ENCODE assay signal across 9 cellular contexts in genomic region chr1:112722601-112723510, GRCh38. TPM values are rescaled to one million over a fixed set of nuclear protein-coding genes. Genes with fewer than 3 reads are reported as not detected.
DNase-seq lines count a peak whose midpoint lies in the region; ATAC-seq, FAIRE-seq and TF ChIP-seq lines count a peak whose summit lies in the region.
"Had no signal": no experiment of that assay in that cellular context is flagged by ENCODE, and none has a peak within 500 bp of the region (broad histone marks: within the 10 kb centered on the region; RNA-seq: fewer than 3 reads in every experiment).

No MANE protein-coding gene starts in this region.

- no peaks in the 10 kb centered on the region for H3K79me1 ChIP-seq in H1 (ENCODE audit: low read depth, low read length)
- H3K79me1 ChIP-seq in neuronal stem cell (ENCODE audit: low read depth, low read length), result no peaks in the 10 kb centered on the region

- peak overlapping the region; percentile 60 to 73 for H3K4me2 ChIP-seq in H1 (ENCODE audit: insufficient read depth in 1 of 2, low read depth in 2 of 2, low read length in 2 of 2)
- peak overlapping the region; percentile 41 for H3K4me2 ChIP-seq in neuronal stem cell (ENCODE audit: insufficient read depth, low read length, poor library complexity, severe bottlenecking)

- no peak for TF ChIP-seq EP300 in H1 (IDR thresholded peaks at IDR 0.05; ENCODE audit: borderline replicate concordance in 1 of 2, low read depth in 2 of 2, low read length in 2 of 2)

- H2BK15ac ChIP-seq in H1 (ENCODE audit: low read length) (peak overlapping the region; percentile 95), neuronal stem cell (ENCODE audit: low read length) (peak overlapping the region; percentile 92)

- POLR2A ChIA-PET in H1 (lab: Charles Lee; ENCODE audit: partially characterized antibody), result interaction anchor here (0.7 to 3.4 kb wide), 9 partner anchors 8 to 350 kb away, joined by 3 to 20 read pairs (median 4); partner anchors contain the start of genes LRIG2 and PPM1J

- H4K8ac ChIP-seq in H1 (ENCODE audit: extremely low read depth, insufficient read depth, low read length) (peak overlapping the region; percentile 60; the same call in 1 of the 2 replicates), neuronal stem cell (ENCODE audit: low read depth, low read length) (peak overlapping the region; percentile 97)

- no peak overlapping the region for H3K23ac ChIP-seq in H1 (ENCODE audit: insufficient read length)
- H3K23ac ChIP-seq in neuronal stem cell (ENCODE audit: low read depth, low read length, poor library complexity), result peak overlapping the region; percentile 3

- 0 out of 7 replicates have a peak overlapping the region, but pooled peaks of 1 of the 4 experiments have one; percentile 25 for H3K9ac ChIP-seq in H1 (replicated peaks in 1 of 4; ENCODE audit: extremely low read depth in 1 of 4, low read depth in 3 of 4, low read length in 3 of 4)
- H3K9ac ChIP-seq in neuronal stem cell (ENCODE audit: low read depth, low read length, poor library complexity), result peak overlapping the region; percentile 57

- ATAC-seq in HG02885 (IDR thresholded peaks at IDR 0.05; ENCODE audit: poor library complexity, unreplicated experiment) (no peak), HG03175 (IDR thresholded peaks at IDR 0.05; ENCODE audit: unreplicated experiment) (no peak)

- peak overlapping the region; percentile 98 for H2BK20ac ChIP-seq in H1 (ENCODE audit: low read length)

- CTCF ChIA-PET in H1 (lab: Charles Lee; ENCODE audit: partially characterized antibody), result interaction anchor here (0.7 to 14.2 kb wide), 17 partner anchors 7 to 352 kb away, joined by 3 to 547 read pairs (median 5); partner anchors contain the start of genes LRIG2, MOV10 and PPM1J

- peak overlapping the region; percentile 75 for H2BK120ac ChIP-seq in H1 (replicated peaks; ENCODE audit: low read depth, low read length)
- peak overlapping the region; percentile 33 for H2BK120ac ChIP-seq in neuronal stem cell (ENCODE audit: low read depth, low read length)

- no peaks in the 10 kb centered on the region for H4K20me1 ChIP-seq in H1 (replicated peaks in 1 of 2; ENCODE audit: control insufficient read depth in 1 of 2, insufficient read depth in 2 of 2, low read length in 2 of 2)

- H3K27ac ChIP-seq in H1 (ENCODE audit: low read depth, low read length), result no peak overlapping the region
- peak overlapping the region; percentile 43 for H3K27ac ChIP-seq in neuronal stem cell (replicated peaks; ENCODE audit: low read length)

- H2BK5ac ChIP-seq in H1 (ENCODE audit: low read depth, low read length) (peak overlapping the region; percentile 76; the same call in 1 of the 2 replicates), neuronal stem cell (ENCODE audit: low read length) (peak overlapping the region; percentile 62)

- DNase-seq in G401 (ENCODE audit: low spot score) (peak; percentile 62), NCI-H524 treated with DMSO at 0.1 percent for 48 hours (lab: John Stamatoyannopoulos, UW) (peak; percentile 40), H1 (ENCODE audit: low read depth in 1 of 2, low spot score in 2 of 2) (peak in 1 of 2 experiments; percentile 68), neuronal stem cell (ENCODE audit: low spot score) (no peak), A172 (ENCODE audit: low spot score) (no peak), LoVo (ENCODE audit: low spot score) (no peak)

- no peaks in the 10 kb centered on the region for H3K79me2 ChIP-seq in H1 (ENCODE audit: control insufficient read depth in 1 of 2, insufficient read depth in 2 of 2, low read length in 2 of 2)

- H2AFZ ChIP-seq in H1 (ENCODE audit: low read length) (peak overlapping the region; percentile 82), neuronal stem cell (ENCODE audit: low read length) (peak overlapping the region; percentile 99)

- H3K9me3 ChIP-seq in H1 (ENCODE audit: insufficient read depth in 2 of 2, low read depth in 1 of 2, low read length in 1 of 2) (no peaks in the 10 kb centered on the region), neuronal stem cell (replicated peaks in 1 of 2; ENCODE audit: control insufficient read depth in 2 of 2, insufficient read depth in 1 of 2, low read depth in 1 of 2, low read length in 2 of 2) (peaks cover 0 to 2% of the 10 kb centered on the region in 2 donors)

- peaks cover 2% of the 10 kb centered on the region; the same call in 1 of the 2 replicates for H3K23me2 ChIP-seq in H1 (ENCODE audit: low read depth, low read length)

- TF ChIP-seq POLR2A in H1 (IDR thresholded peaks at IDR 0.05; ENCODE audit: control extremely low read depth in 1 of 2, low read depth in 2 of 2, low read length in 2 of 2), result no peak

- H2BK12ac ChIP-seq in H1 (ENCODE audit: low read depth, low read length) (peak overlapping the region; percentile 99), neuronal stem cell (ENCODE audit: low read length) (peak overlapping the region; percentile 100)

- H3K4me1 ChIP-seq in H1 (replicated peaks in 1 of 4; ENCODE audit: control insufficient read depth in 3 of 4, insufficient read depth in 4 of 4, low read length in 3 of 4) (peaks cover 8 to 21% (median 16%) of the 10 kb centered on the region in 4 experiments), neuronal stem cell (ENCODE audit: control insufficient read depth in 2 of 2, insufficient read depth in 1 of 2, low read depth in 1 of 2, low read length in 2 of 2) (peaks cover 9 to 21% of the 10 kb centered on the region in 2 donors)

- H3K4me3 ChIP-seq in H1 (ENCODE audit: extremely low read depth in 1 of 4, insufficient read depth in 2 of 4, low read depth in 3 of 4, low read length in 4 of 4), result peak overlapping the region in 2 of 4 experiments; percentile 18 to 52; a peak in 5 of 8 replicates
- H3K4me3 ChIP-seq in neuronal stem cell (ENCODE audit: low read length in 2 of 2), result peak overlapping the region; percentile 7 to 30

- no peak overlapping the region for H3K14ac ChIP-seq in H1 (ENCODE audit: insufficient read length)
- H3K14ac ChIP-seq in neuronal stem cell (ENCODE audit: low read length), result no peak overlapping the region

- H3K56ac ChIP-seq in H1 (replicated peaks; ENCODE audit: insufficient read length, low read depth, low read length), result no peak overlapping the region

- in situ Hi-C loops in G401 (cut with HindIII; ENCODE audit: low sequenced_read_pairs), result no loop called here

- WGBS in H1 (ENCODE audit: extremely low coverage in 1 of 2, insufficient coverage in 1 of 2, insufficient read length in 1 of 2, insufficient replicate concordance in 2 of 2, low coverage in 1 of 2, low lambda C conversion rate in 2 of 2, missing lambda C conversion rate in 1 of 2), 2 experiments, result 26% methylated on average over 26 of the region's 35 CpGs; no CpG with 5 or more reads in 1 of the 2 experiments
- no CpG with 5 or more reads among the region's 35 CpGs for WGBS in neuronal stem cell (ENCODE audit: extremely low coverage in 2 of 2, insufficient read length in 2 of 2, insufficient replicate concordance in 1 of 2), 2 donors

- no peak for TF ChIP-seq RAD21 in H1 (IDR thresholded peaks at IDR 0.05 in 1 of 2, conservative IDR thresholded peaks at IDR 0.05 in 1 of 2; ENCODE audit: low read depth in 2 of 2, low read length in 2 of 2)

- H3K4ac ChIP-seq in H1 (replicated peaks; ENCODE audit: insufficient read length, low read depth, low read length), result peak overlapping the region; percentile 61
- H3K4ac ChIP-seq in neuronal stem cell (ENCODE audit: low read length), result no peak overlapping the region

- TF ChIP-seq CTCF in H1 (IDR thresholded peaks at IDR 0.05; ENCODE audit: control extremely low read depth in 1 of 3, insufficient read depth in 1 of 3, low read depth in 1 of 3, low read length in 3 of 3), result no peak

- H4K91ac ChIP-seq in H1 (replicated peaks; ENCODE audit: insufficient read length, low read length) (peak overlapping the region; percentile 82), neuronal stem cell (ENCODE audit: low read depth, low read length, poor library complexity) (no peak overlapping the region)

- no peak for FAIRE-seq in H1 (lab: Jason Lieb, UNC)
- FAIRE-seq: TTC549 had no signal

- H4K5ac ChIP-seq in H1 (ENCODE audit: insufficient read length, low read depth, low read length), result peak overlapping the region; percentile 4

- H3K18ac ChIP-seq in H1 (ENCODE audit: extremely low read depth, low read length) (peak overlapping the region; percentile 88), neuronal stem cell (ENCODE audit: low read length) (peak overlapping the region; percentile 93)

- peaks cover 0 to 26% (median 16%) of the 10 kb centered on the region in 4 experiments; a peak in 5 of 7 replicates for H3K27me3 ChIP-seq in H1 (replicated peaks in 1 of 4; ENCODE audit: control insufficient read depth in 3 of 4, extremely low read depth in 1 of 4, insufficient read depth in 3 of 4, low read length in 3 of 4)
- peaks cover 0 to 35% (median 6%) of the 10 kb centered on the region in 3 experiments for H3K27me3 ChIP-seq in neuronal stem cell (ENCODE audit: control insufficient read depth in 3 of 3, insufficient read depth in 3 of 3, low read depth in 1 of 3, low read length in 3 of 3)

- H3K36me3 ChIP-seq in H1 (ENCODE audit: control insufficient read depth in 2 of 4, insufficient read depth in 4 of 4, low read length in 3 of 4) (no peaks in the 10 kb centered on the region), neuronal stem cell (replicated peaks in 1 of 2; ENCODE audit: control insufficient read depth in 2 of 2, insufficient read depth in 2 of 2, low read length in 2 of 2) (no peaks in the 10 kb centered on the region)

- H2AK5ac ChIP-seq in H1 (ENCODE audit: low read depth, low read length) (0 out of 2 replicates have a peak overlapping the region, but pooled peaks have one; percentile 46), neuronal stem cell (ENCODE audit: low read depth, low read length) (peak overlapping the region; percentile 96)

RNA-seq across cellular contexts. Expression of gene PPM1J, which starts 7.7 kb away (rescaled TPM):
- total RNA-seq in G401 (2014; rRNA removed; shearing (Covaris generic)), result 10.1 and 13.2 TPM in 2 replicates
- 17.5 and 19.4 TPM in 2 replicates for total RNA-seq in H1 (2021; fragmentation: NEBNext Ultra II Directional; extraction: Animal tissue kit (Norgen Biotek cat#: 25700))
- polyA plus RNA-seq in H1 (2011; rRNA removed), result 31.6 and 45.4 TPM in 2 replicates
- 43.8 TPM for polyA plus RNA-seq in H1 (2011; cell fraction: cytosol; rRNA removed)
- polyA plus RNA-seq in H1 (2011; cell fraction: nucleus; rRNA removed), result 101 TPM
- polyA plus RNA-seq in H1 (2012, experiment 1 of 2), result 15.5 to 27.2 TPM (median 24.1 TPM) in 4 replicates
- polyA plus RNA-seq in H1 (2012, experiment 2 of 2), result 18.6 TPM
- 12.4 TPM for polyA plus RNA-seq in H1 (2013, experiment 1 of 2)
- polyA plus RNA-seq in H1 (2013, experiment 2 of 2), result 12.1 TPM
- polyA minus RNA-seq in H1 (2011; rRNA and poly(A)+ RNA removed), result 10.0 and 10.3 TPM in 2 replicates
- 7.5 TPM for polyA minus RNA-seq in H1 (2011; cell fraction: cytosol; rRNA and poly(A)+ RNA removed)
- polyA minus RNA-seq in H1 (2011; cell fraction: nucleus; rRNA and poly(A)+ RNA removed), result 10.1 TPM
- polyA plus RNA-seq in neuronal stem cell (2013, experiment 1 of 2), result 3.8 TPM
- 3.8 TPM for polyA plus RNA-seq in neuronal stem cell (2013, experiment 2 of 2)
- total RNA-seq in A172 (2014; rRNA removed; shearing (Covaris generic)), result 0.36 and 0.53 TPM in 2 replicates

RNA-seq across cellular contexts. Expression of gene RHOC, which starts 15.9 kb away (rescaled TPM):
- 381 and 425 TPM in 2 replicates for total RNA-seq in G401 (2014; rRNA removed; shearing (Covaris generic))
- 53.6 and 57.6 TPM in 2 replicates for total RNA-seq in H1 (2021; fragmentation: NEBNext Ultra II Directional; extraction: Animal tissue kit (Norgen Biotek cat#: 25700))
- polyA plus RNA-seq in H1 (2011; rRNA removed), result 97.5 and 114 TPM in 2 replicates
- polyA plus RNA-seq in H1 (2011; cell fraction: cytosol; rRNA removed), result 144 TPM
- 140 TPM for polyA plus RNA-seq in H1 (2011; cell fraction: nucleus; rRNA removed)
- 72.9 to 87.5 TPM (median 81.0 TPM) in 4 replicates for polyA plus RNA-seq in H1 (2012, experiment 1 of 2)
- polyA plus RNA-seq in H1 (2012, experiment 2 of 2), result 73.2 TPM
- polyA plus RNA-seq in H1 (2013, experiment 1 of 2), result 52.9 TPM
- polyA plus RNA-seq in H1 (2013, experiment 2 of 2), result 48.6 TPM
- polyA minus RNA-seq in H1 (2011; rRNA and poly(A)+ RNA removed), result 89.0 and 98.9 TPM in 2 replicates
- polyA minus RNA-seq in H1 (2011; cell fraction: cytosol; rRNA and poly(A)+ RNA removed), result 30.7 TPM
- polyA minus RNA-seq in H1 (2011; cell fraction: nucleus; rRNA and poly(A)+ RNA removed), result 32.1 TPM
- polyA plus RNA-seq in neuronal stem cell (2013, experiment 1 of 2), result 62.8 TPM
- polyA plus RNA-seq in neuronal stem cell (2013, experiment 2 of 2), result 63.2 TPM
- total RNA-seq in A172 (2014; rRNA removed; shearing (Covaris generic)), result 454 and 553 TPM in 2 replicates

RNA-seq across cellular contexts. Expression of gene MOV10, which starts 48.4 kb away (rescaled TPM):
- 61.1 and 73.7 TPM in 2 replicates for total RNA-seq in G401 (2014; rRNA removed; shearing (Covaris generic))
- 105 and 109 TPM in 2 replicates for total RNA-seq in H1 (2021; fragmentation: NEBNext Ultra II Directional; extraction: Animal tissue kit (Norgen Biotek cat#: 25700))
- 57.3 and 83.7 TPM in 2 replicates for polyA plus RNA-seq in H1 (2011; rRNA removed)
- polyA plus RNA-seq in H1 (2011; cell fraction: cytosol; rRNA removed), result 57.8 TPM
- polyA plus RNA-seq in H1 (2011; cell fraction: nucleus; rRNA removed), result 261 TPM
- 56.1 to 92.2 TPM (median 86.3 TPM) in 4 replicates for polyA plus RNA-seq in H1 (2012, experiment 1 of 2)
- polyA plus RNA-seq in H1 (2012, experiment 2 of 2), result 76.0 TPM
- polyA plus RNA-seq in H1 (2013, experiment 1 of 2), result 93.2 TPM
- polyA plus RNA-seq in H1 (2013, experiment 2 of 2), result 79.8 TPM
- polyA minus RNA-seq in H1 (2011; rRNA and poly(A)+ RNA removed), result 44.2 and 65.2 TPM in 2 replicates
- polyA minus RNA-seq in H1 (2011; cell fraction: cytosol; rRNA and poly(A)+ RNA removed), result 48.4 TPM
- 79.2 TPM for polyA minus RNA-seq in H1 (2011; cell fraction: nucleus; rRNA and poly(A)+ RNA removed)
- polyA plus RNA-seq in neuronal stem cell (2013, experiment 1 of 2), result 58.9 TPM
- polyA plus RNA-seq in neuronal stem cell (2013, experiment 2 of 2), result 58.7 TPM
- total RNA-seq in A172 (2014; rRNA removed; shearing (Covaris generic)), result 42.4 and 47.3 TPM in 2 replicates

Comparison
In these comparisons a context has a peak if more than half of its experiments do, and no peak if none do; other contexts are left out.
1. DNase-seq: peak in G401 (single experiment) and NCI-H524 treated with DMSO at 0.1 percent for 48 hours (single experiment); none in neuronal stem cell (single experiment), A172 (single experiment) and LoVo (single experiment).